In the genomic region with DNA sequence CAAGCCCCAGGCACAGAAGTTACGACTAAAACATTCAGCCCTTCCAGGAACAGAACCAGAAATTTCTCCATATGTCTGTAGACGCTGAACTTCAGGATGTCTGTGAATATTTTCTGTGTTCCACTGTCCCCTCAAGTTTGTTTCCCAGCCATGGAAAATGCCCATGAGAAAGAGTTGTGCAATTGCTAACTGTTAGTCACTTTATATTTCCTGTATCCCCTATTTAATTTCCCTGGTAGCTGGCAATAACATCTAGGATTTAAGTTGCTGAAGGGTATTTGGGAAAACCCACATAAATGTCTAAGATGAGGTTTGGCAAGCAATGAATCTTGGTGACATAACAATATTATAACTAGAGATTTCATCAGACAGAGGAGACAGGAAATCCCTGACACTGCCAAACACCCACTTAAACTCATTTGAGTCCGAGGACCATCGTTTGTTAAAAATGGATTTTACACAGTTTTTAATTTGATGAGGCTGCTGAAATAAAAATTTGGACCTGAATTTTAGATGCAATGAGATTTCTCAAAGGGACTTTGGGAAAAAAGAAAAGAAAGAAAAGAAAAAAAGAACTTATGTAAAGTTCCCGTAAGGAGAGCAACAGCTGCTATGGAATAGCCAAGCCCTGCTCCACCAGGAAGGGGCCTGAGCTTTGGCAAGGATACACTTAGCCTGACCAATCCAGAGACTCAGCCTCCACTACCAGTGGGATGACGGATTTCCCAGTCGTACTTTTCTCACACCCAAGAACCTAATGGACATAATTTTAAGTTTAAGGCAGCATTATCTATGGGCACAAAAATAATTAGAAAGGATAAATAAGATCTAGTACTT, we compare ENCODE assay signal across 9 cellular contexts. TPM values are rescaled to one million over a fixed set of nuclear protein-coding genes. Genes with fewer than 3 reads are reported as not detected.
DNase-seq lines count a peak whose midpoint lies in the region; ATAC-seq and TF ChIP-seq lines count a peak whose summit lies in the region.
"Had no signal": no experiment of that assay in that cellular context is flagged by ENCODE, and none has a peak within 500 bp of the region (broad histone marks: within the 10 kb centered on the region; RNA-seq: fewer than 3 reads in every experiment).

No MANE protein-coding gene starts in this region.

- H3K4me3 ChIP-seq in right cardiac atrium (ENCODE audit: low read length) (no peak overlapping the region), thyroid gland (replicated peaks in 1 of 3) (no peak overlapping the region)
- H3K4me3 ChIP-seq: mucosa of descending colon had no signal

- WGBS in right cardiac atrium: 33% methylated on average over 7 of the region's 7 CpGs
- WGBS in thyroid gland, 2 donors: 54 to 72% methylated on average over 7 of the region's 7 CpGs

- no peaks in the 10 kb centered on the region for H3K27me3 ChIP-seq in right cardiac atrium (ENCODE audit: control insufficient read depth, insufficient read depth)
- no peaks in the 10 kb centered on the region for H3K27me3 ChIP-seq in thyroid gland

- ATAC-seq in right cardiac atrium: peak; percentile 93
- ATAC-seq: mucosa of descending colon had no signal

- H3K4me1 ChIP-seq in right cardiac atrium (ENCODE audit: control insufficient read depth, insufficient read depth, low read length) (no peaks in the 10 kb centered on the region), thyroid gland (peaks cover 17 to 27% of the 10 kb centered on the region in 2 donors)

- H3K36me3 ChIP-seq in thyroid gland: no peaks in the 10 kb centered on the region

- H3K9me3 ChIP-seq in right cardiac atrium (ENCODE audit: control insufficient read depth, low read length): no peaks in the 10 kb centered on the region
- H3K9me3 ChIP-seq in thyroid gland: no peaks in the 10 kb centered on the region
- H3K9me3 ChIP-seq: mucosa of descending colon had no signal

- no peak for TF ChIP-seq EP300 in Ishikawa (IDR thresholded peaks at IDR 0.05; ENCODE audit: borderline replicate concordance)

- H3K27ac ChIP-seq in right cardiac atrium (ENCODE audit: low read length) (peak overlapping the region; percentile 58), thyroid gland (peak overlapping the region in 2 of 3 donors; percentile 28 to 43)

- DNase-seq in amniotic epithelial cell (ENCODE audit: low read depth) (peak; percentile 81), right cardiac atrium (peak in 2 of 3 donors; percentile 43 to 76), thyroid gland (no peak), ureter (ENCODE audit: low spot score) (no peak), SKM-1 treated with dmso at 0.1 percent for 144 hours (lab: John Stamatoyannopoulos, UW; ENCODE audit: unreplicated experiment) (no peak), putamen (ENCODE audit: low spot score) (no peak)
- DNase-seq: anterior cingulate cortex, mucosa of descending colon had no signal

- TF ChIP-seq POLR2A in thyroid gland (IDR thresholded peaks at IDR 0.05): no peak

- intact Hi-C loops in right cardiac atrium (cut with DNase I) (loop anchor here in 1 of 4 donors (10.0 kb wide), 1 partner anchor 67 kb away; no protein-coding TSS in a partner anchor), thyroid gland (cut with DNase I) (no loop called here)

- no peak for TF ChIP-seq RAD21 in Ishikawa (IDR thresholded peaks at IDR 0.05; ENCODE audit: low read depth)

- no peak for TF ChIP-seq CTCF in thyroid gland (IDR thresholded peaks at IDR 0.05)

TF ChIP-seq in Ishikawa, 13 proteins besides CTCF, POLR2A, EP300 and RAD21:
- TF ChIP-seq NFIC (IDR thresholded peaks at IDR 0.05): 0 out of 2 replicates have a peak, but pooled peaks have one; percentile 32
- peak; percentile 92 for TF ChIP-seq CEBPB (IDR thresholded peaks at IDR 0.05)
- TF ChIP-seq ZBTB7A (IDR thresholded peaks at IDR 0.05; ENCODE audit: low read depth): no peak

RNA-seq across cellular contexts. Expression of gene ERRFI1, which starts 21.8 kb away (rescaled TPM):
- 10 to 100 TPM in 3 of 4 donors, 1 to 10 TPM in 1; 9.8 to 16.9 (median 15.0) TPM for total RNA-seq in right cardiac atrium
- polyA plus RNA-seq in right cardiac atrium: 12.8 TPM
- total RNA-seq in thyroid gland: 100 to 1,000 TPM in 2 of 4 donors, 10 to 100 TPM in 2; 59.9 to 133 (median 85.0) TPM
- 62.3 TPM for total RNA-seq in ureter

Comparison
In these comparisons a context has a peak if more than half of its experiments do, and no peak if none do; other contexts are left out.
1. DNase-seq: peak in amniotic epithelial cell (single experiment) and right cardiac atrium (2 of 3); none in thyroid gland (0 of 2), ureter (single experiment), SKM-1 treated with dmso at 0.1 percent for 144 hours (single experiment) and putamen (single experiment).